In genomic region chr7:27933691-27934565, GRCh38 we compare ENCODE assay signal across 9 cellular contexts.
DNase-seq lines count a peak whose midpoint lies in the region; ATAC-seq, FAIRE-seq and TF ChIP-seq lines count a peak whose summit lies in the region.
"Had no signal": no experiment of that assay in that cellular context is flagged by ENCODE, and none has a peak within 500 bp of the region (broad histone marks: within the 10 kb centered on the region; RNA-seq: fewer than 3 reads in every experiment).

No MANE protein-coding gene starts in this region.

- H3K4me2 ChIP-seq in HepG2 (ENCODE audit: low read depth, low read length), result no peak overlapping the region

- H3K4me1 ChIP-seq in HepG2 (ENCODE audit: insufficient read depth, low read length), result no peaks in the 10 kb centered on the region
- no peaks in the 10 kb centered on the region for H3K4me1 ChIP-seq in right lobe of liver
- H3K4me1 ChIP-seq in aorta (ENCODE audit: control insufficient read depth in 1 of 2, insufficient read depth in 2 of 2, low read length in 2 of 2), result no peaks in the 10 kb centered on the region

- H3K79me2 ChIP-seq in HepG2 (ENCODE audit: insufficient read depth, low read length), result no peaks in the 10 kb centered on the region

- POLR2A ChIA-PET in HepG2 (lab: Yijun Ruan, JAX), result no interaction called here

- no peak overlapping the region for H3K27ac ChIP-seq in HepG2 (ENCODE audit: extremely low read length, insufficient read depth, low read length)
- no peak overlapping the region for H3K27ac ChIP-seq in right lobe of liver
- H3K27ac ChIP-seq in dorsolateral prefrontal cortex, result no peak overlapping the region
- no peak overlapping the region for H3K27ac ChIP-seq in aorta (ENCODE audit: low read depth in 1 of 2, low read length in 2 of 2)

- no peak for DNase-seq in HepG2 (ENCODE audit: low spot score)
- DNase-seq in right lobe of liver, result no peak
- DNase-seq in NCI-H1092 treated with DMSO at 0.1 percent for 48 hours (lab: John Stamatoyannopoulos, UW), result peak; percentile 78
- peak in 1 of 10 donors; percentile 69 for DNase-seq in dorsolateral prefrontal cortex
- DNase-seq in aorta, result no peak
- no peak for DNase-seq in GM19240 (ENCODE audit: insufficient read length, low spot score)
- DNase-seq in HUDEP-2 (lab: John Stamatoyannopoulos, UW; ENCODE audit: unreplicated experiment in 76 of 76), result no peak
- DNase-seq: central memory CD4-positive, alpha-beta T cell had no signal

- TF ChIP-seq CTCF in HepG2 (CRISPR knock-in tag; IDR thresholded peaks at IDR 0.05), result peak; percentile 31; the same call in 1 of the 2 replicates
- TF ChIP-seq CTCF in right lobe of liver (IDR thresholded peaks at IDR 0.05), result peak in 2 of 4 donors; percentile 21 to 36
- TF ChIP-seq CTCF in dorsolateral prefrontal cortex (IDR thresholded peaks at IDR 0.05 in 54 of 56, conservative IDR thresholded peaks at IDR 0.05 in 2 of 56; ENCODE audit: low read depth in 1 of 56, partially characterized antibody in 56 of 56), result peak in 52 of 56 donors; percentile 13 to 73 (median 47)

- FAIRE-seq in HepG2 (lab: Jason Lieb, UNC), result no peak

- TF ChIP-seq POLR2A in HepG2 (IDR thresholded peaks at IDR 0.05; ENCODE audit: insufficient read depth in 1 of 2, low read depth in 2 of 2, low read length in 2 of 2) (no peak), right lobe of liver (IDR thresholded peaks at IDR 0.05) (no peak)

- in situ Hi-C loops in HepG2 (cut with HindIII; ENCODE audit: extremely low pct_ligation_motif_present, low pct_unique_long_range_greater_than_20kb), result no loop called here

- no peaks in the 10 kb centered on the region for H3K36me3 ChIP-seq in HepG2 (replicated peaks in 1 of 2; ENCODE audit: control insufficient read depth in 1 of 2, insufficient read depth in 2 of 2, low read length in 2 of 2)
- H3K36me3 ChIP-seq in right lobe of liver, result no peaks in the 10 kb centered on the region
- H3K36me3 ChIP-seq in aorta (ENCODE audit: control insufficient read depth in 1 of 2, insufficient read depth in 2 of 2, low read length in 1 of 2), result peaks cover 0 to 3% of the 10 kb centered on the region in 2 donors

- H2AFZ ChIP-seq in HepG2 (ENCODE audit: low read length), result no peak overlapping the region

- TF ChIP-seq RAD21 in HepG2 (CRISPR knock-in tag; IDR thresholded peaks at IDR 0.05), result no peak

- BruUV-seq in HepG2 (replicated peaks; lab: Mats Ljungman, UMichigan), result no TSS peak

- no peaks in the 10 kb centered on the region for H4K20me1 ChIP-seq in HepG2 (ENCODE audit: insufficient read depth, low read length)

- intact Hi-C loops in HepG2 (cut with micrococcal nuclease; ENCODE audit: unreplicated experiment), result no loop called here
- intact Hi-C loops in right lobe of liver (cut with DNase I), result no loop called here
- intact Hi-C loops in dorsolateral prefrontal cortex (cut with DNase I), result loop anchor here in 1 of 2 donors (10.0 kb wide), 1 partner anchor 269 kb away; the partner anchor contains the start of gene HIBADH
- intact Hi-C loops in aorta (cut with DNase I), result no loop called here

- H3K27me3 ChIP-seq in HepG2 (ENCODE audit: control insufficient read depth in 1 of 2, insufficient read depth in 2 of 2, low read length in 2 of 2), result no peaks in the 10 kb centered on the region; a peak in 1 of 5 replicates
- H3K27me3 ChIP-seq in right lobe of liver, result no peaks in the 10 kb centered on the region
- H3K27me3 ChIP-seq in dorsolateral prefrontal cortex, result no peaks in the 10 kb centered on the region
- H3K27me3 ChIP-seq in aorta (ENCODE audit: control insufficient read depth in 1 of 2, insufficient read depth in 2 of 2, low read length in 1 of 2), result no peaks in the 10 kb centered on the region

- H3K4me3 ChIP-seq in HepG2 (replicated peaks in 1 of 3; ENCODE audit: insufficient read depth in 1 of 3, low read depth in 2 of 3, low read length in 3 of 3) (no peak overlapping the region), right lobe of liver (no peak overlapping the region), dorsolateral prefrontal cortex (no peak overlapping the region), aorta (ENCODE audit: low read length in 2 of 2) (no peak overlapping the region)

- ATAC-seq in HepG2 (no peak), right lobe of liver (no peak), aorta (ENCODE audit: low FRiP score) (peak; percentile 57), HG03521 (IDR thresholded peaks at IDR 0.05; ENCODE audit: unreplicated experiment) (no peak)

- H3K9ac ChIP-seq in HepG2 (ENCODE audit: insufficient read depth, low read depth, low read length), result no peak overlapping the region

- 22% methylated on average over 3 of the region's 3 CpGs for WGBS in HepG2 (ENCODE audit: low lambda C conversion rate)
- 79% methylated on average over 2 of the region's 3 CpGs for WGBS in right lobe of liver (ENCODE audit: insufficient coverage, low coverage, low lambda C conversion rate, missing lambda C conversion rate)
- WGBS in aorta, 2 donors, result 88 to 94% methylated on average over 3 of the region's 3 CpGs

- CTCF ChIA-PET in HepG2 (lab: Yijun Ruan, JAX; ENCODE audit: low intra/inter-chr PET ratio, low total read pairs), result interaction anchor here (1.2 to 1.5 kb wide), 2 partner anchors 244 to 738 kb away, joined by 4 read pairs; no protein-coding TSS in a partner anchor

- no peaks in the 10 kb centered on the region for H3K9me3 ChIP-seq in HepG2 (ENCODE audit: low read length)
- H3K9me3 ChIP-seq in right lobe of liver, result no peaks in the 10 kb centered on the region
- no peaks in the 10 kb centered on the region for H3K9me3 ChIP-seq in aorta (ENCODE audit: control insufficient read depth, low read length)

- TF ChIP-seq EP300 in HepG2 (IDR thresholded peaks at IDR 0.05; ENCODE audit: low read depth in 2 of 2, low read length in 2 of 2) (no peak), HepG2 (CRISPR knock-in tag; IDR thresholded peaks at IDR 0.05; ENCODE audit: borderline replicate concordance) (no peak)

TF ChIP-seq in HepG2, 621 proteins besides CTCF, POLR2A, EP300 and RAD21:
- TF ChIP-seq STAG1 (CRISPR knock-in tag; IDR thresholded peaks at IDR 0.05) (peak; percentile 36), HMG20A (CRISPR knock-in tag; IDR thresholded peaks at IDR 0.05; ENCODE audit: borderline replicate concordance) (no peak)
